9 cellular contexts compared by ENCODE assay signal in genomic region chr17:68197997-68198930, GRCh38. TPM values are rescaled to one million over a fixed set of nuclear protein-coding genes. Genes with fewer than 3 reads are reported as not detected.
DNase-seq lines count a peak whose midpoint lies in the region; ATAC-seq and TF ChIP-seq lines count a peak whose summit lies in the region.
"Had no signal": no experiment of that assay in that cellular context is flagged by ENCODE, and none has a peak within 500 bp of the region (broad histone marks: within the 10 kb centered on the region; RNA-seq: fewer than 3 reads in every experiment).

No MANE protein-coding gene starts in this region.

- H3K9me3 ChIP-seq in CD4-positive, alpha-beta memory T cell (ENCODE audit: control insufficient read depth in 1 of 2, low read length in 2 of 2) = no peaks in the 10 kb centered on the region
- H3K9me3 ChIP-seq in breast epithelium = no peaks in the 10 kb centered on the region

- H3K27ac ChIP-seq in CD4-positive, alpha-beta memory T cell (ENCODE audit: low read depth, low read length) = peak overlapping the region; percentile 54
- no peak overlapping the region for H3K27ac ChIP-seq in breast epithelium

- intact Hi-C loops in CD4-positive, alpha-beta memory T cell (cut with micrococcal nuclease) = no loop called here
- intact Hi-C loops in breast epithelium (cut with DNase I; ENCODE audit: low total_unique reads) = no loop called here

- peaks cover 0 to 4% of the 10 kb centered on the region in 2 donors for H3K36me3 Mint-ChIP-seq in CD4-positive, alpha-beta memory T cell
- no peaks in the 10 kb centered on the region for H3K36me3 Mint-ChIP-seq in natural killer cell treated with Interleukin-12 subunit alpha and Interleukin-12 subunit beta and Interleukin-15 and Interleukin-18, amount 100 ng/mL, for 72 hours

- H3K27me3 ChIP-seq in CD4-positive, alpha-beta memory T cell (ENCODE audit: insufficient read depth, low read length) = no peaks in the 10 kb centered on the region
- H3K27me3 ChIP-seq in breast epithelium = peaks cover 8 to 51% of the 10 kb centered on the region in 2 donors

- peak overlapping the region in 1 of 2 donors; percentile 74 for H3K4me3 ChIP-seq in CD4-positive, alpha-beta memory T cell (ENCODE audit: low read length in 2 of 2)
- peak overlapping the region; percentile 15 to 67 (median 41) for H3K4me3 ChIP-seq in breast epithelium

- no peaks in the 10 kb centered on the region for H3K9me3 Mint-ChIP-seq in CD4-positive, alpha-beta memory T cell
- no peaks in the 10 kb centered on the region for H3K9me3 Mint-ChIP-seq in natural killer cell treated with Interleukin-12 subunit alpha and Interleukin-12 subunit beta and Interleukin-15 and Interleukin-18, amount 100 ng/mL, for 72 hours

- ATAC-seq in natural killer cell treated with Interleukin-12 subunit alpha and Interleukin-12 subunit beta and Interleukin-15 and Interleukin-18, amount 100 ng/mL, for 72 hours = no peak
- ATAC-seq in HG03378 (IDR thresholded peaks at IDR 0.05; ENCODE audit: unreplicated experiment) (no peak), GM18502 (IDR thresholded peaks at IDR 0.05; ENCODE audit: poor library complexity, unreplicated experiment) (no peak)

- no peaks in the 10 kb centered on the region for H3K36me3 ChIP-seq in CD4-positive, alpha-beta memory T cell (ENCODE audit: insufficient read depth, low read length)
- no peaks in the 10 kb centered on the region for H3K36me3 ChIP-seq in breast epithelium

- peak in 1 of 5 donors; percentile 12 for DNase-seq in CD4-positive, alpha-beta memory T cell
- DNase-seq in HuH-7 (ENCODE audit: low spot score) (peak; percentile 43), breast epithelium (ENCODE audit: low spot score in 2 of 2) (peak in 1 of 2 donors; percentile 64), NCI-H69 (lab: John Stamatoyannopoulos, UW) (no peak), DMS153 (lab: John Stamatoyannopoulos, UW) (no peak)
- DNase-seq in natural killer cell treated with Interleukin-12 subunit alpha and Interleukin-12 subunit beta and Interleukin-15 and Interleukin-18, amount 100 ng/mL, for 72 hours (ENCODE audit: low spot score) = no peak
- DNase-seq: small intestine had no signal

- CTCF ChIA-PET in CD4-positive, alpha-beta memory T cell (lab: Charles Lee; ENCODE audit: partially characterized antibody) = interaction anchor here (1.6 to 12.6 kb wide), 4 partner anchors 13 to 49 kb away, joined by 4 to 270 read pairs (median 117); partner anchors contain the start of gene AMZ2

- H3K27me3 Mint-ChIP-seq in CD4-positive, alpha-beta memory T cell = no peaks in the 10 kb centered on the region
- H3K27me3 Mint-ChIP-seq in natural killer cell treated with Interleukin-12 subunit alpha and Interleukin-12 subunit beta and Interleukin-15 and Interleukin-18, amount 100 ng/mL, for 72 hours = peaks cover 0 to 15% of the 10 kb centered on the region in 2 donors

- peaks cover 13 to 50% (median 29%) of the 10 kb centered on the region in 4 donors for H3K4me1 Mint-ChIP-seq in CD4-positive, alpha-beta memory T cell
- peaks cover 11 to 20% of the 10 kb centered on the region in 2 donors for H3K4me1 Mint-ChIP-seq in natural killer cell treated with Interleukin-12 subunit alpha and Interleukin-12 subunit beta and Interleukin-15 and Interleukin-18, amount 100 ng/mL, for 72 hours (ENCODE audit: low read depth in 2 of 2)

- no peak for TF ChIP-seq POLR2A in breast epithelium (IDR thresholded peaks at IDR 0.05)

- peaks cover 44% of the 10 kb centered on the region for H3K4me1 ChIP-seq in CD4-positive, alpha-beta memory T cell (ENCODE audit: insufficient read depth, low read length)
- H3K4me1 ChIP-seq in breast epithelium = peaks cover 10 to 23% of the 10 kb centered on the region in 2 donors

- TF ChIP-seq CTCF in breast epithelium (IDR thresholded peaks at IDR 0.05) = no peak

- peak overlapping the region; percentile 77 to 87 (median 82) for H3K4me3 Mint-ChIP-seq in CD4-positive, alpha-beta memory T cell
- H3K4me3 Mint-ChIP-seq in natural killer cell treated with Interleukin-12 subunit alpha and Interleukin-12 subunit beta and Interleukin-15 and Interleukin-18, amount 100 ng/mL, for 72 hours = peak overlapping the region; percentile 60

- POLR2A ChIA-PET in CD4-positive, alpha-beta memory T cell (lab: Charles Lee; ENCODE audit: partially characterized antibody) = interaction anchor here (0.6 to 7.7 kb wide), 10 partner anchors 7 to 262 kb away, joined by 3 to 330 read pairs (median 11); partner anchors contain the start of genes AMZ2 and ARSG

- H3K27ac Mint-ChIP-seq in CD4-positive, alpha-beta memory T cell = peak overlapping the region in 5 of 7 donors; percentile 22 to 94 (median 41)
- H3K27ac Mint-ChIP-seq in natural killer cell treated with Interleukin-12 subunit alpha and Interleukin-12 subunit beta and Interleukin-15 and Interleukin-18, amount 100 ng/mL, for 72 hours = no peak overlapping the region

RNA-seq across cellular contexts. Expression of gene AMZ2, which starts 49.6 kb away (rescaled TPM):
- total RNA-seq in CD4-positive, alpha-beta memory T cell = 10 to 100 TPM; 66.1 to 81.2 TPM
- polyA plus RNA-seq in CD4-positive, alpha-beta memory T cell = 100 to 1,000 TPM; 114 to 161 TPM
- 10 to 100 TPM; 36.7 to 94.9 (median 48.3) TPM for total RNA-seq in breast epithelium
- total RNA-seq in natural killer cell treated with Interleukin-12 subunit alpha and Interleukin-12 subunit beta and Interleukin-15 and Interleukin-18, amount 100 ng/mL, for 72 hours = 10 to 100 TPM; 47.1 to 62.2 TPM

Comparison
In these comparisons a context has a peak if more than half of its experiments do, and no peak if none do; other contexts are left out.
1. H3K27ac Mint-ChIP-seq: peak in CD4-positive, alpha-beta memory T cell (5 of 7); none in natural killer cell treated with Interleukin-12 subunit alpha and Interleukin-12 subunit beta and Interleukin-15 and Interleukin-18, amount 100 ng/mL, for 72 hours (0 of 2).